In the genomic region with DNA sequence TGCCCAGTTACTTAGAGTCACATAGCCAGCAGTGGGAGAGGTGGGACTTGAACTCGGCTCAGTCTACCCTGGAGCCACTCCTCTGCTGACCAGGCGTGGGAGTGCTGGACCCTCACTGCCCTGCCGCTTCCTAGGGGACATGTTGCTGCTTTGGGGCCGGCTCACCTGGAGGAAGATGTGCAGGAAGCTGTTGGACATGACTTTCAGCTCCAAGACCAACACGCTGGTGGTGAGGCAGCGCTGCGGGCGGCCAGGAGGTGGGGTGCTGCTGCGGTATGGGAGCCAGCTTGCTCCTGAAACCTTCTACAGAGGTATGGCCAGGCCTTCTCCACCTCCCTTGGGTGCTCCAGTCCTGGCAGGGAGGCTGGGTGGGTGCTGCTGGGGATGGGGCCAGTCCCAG, we compare ENCODE assay signal across 1 cellular context.
TF ChIP-seq lines count a peak whose summit lies in the region.

No MANE protein-coding gene starts in this region.

TF ChIP-seq in WTC11, 78 proteins besides CTCF, POLR2A, EP300 and RAD21 (continued from another document):
- TF ChIP-seq ZNF317 (CRISPR knock-in tag; IDR thresholded peaks at IDR 0.05; ENCODE audit: borderline replicate concordance, low read depth): no peak
- TF ChIP-seq NFYB (CRISPR knock-in tag; conservative IDR thresholded peaks at IDR 0.05; ENCODE audit: low read depth): no peak
- TF ChIP-seq TEAD4 (CRISPR knock-in tag; IDR thresholded peaks at IDR 0.05): no peak
- TF ChIP-seq, protein P1, sequence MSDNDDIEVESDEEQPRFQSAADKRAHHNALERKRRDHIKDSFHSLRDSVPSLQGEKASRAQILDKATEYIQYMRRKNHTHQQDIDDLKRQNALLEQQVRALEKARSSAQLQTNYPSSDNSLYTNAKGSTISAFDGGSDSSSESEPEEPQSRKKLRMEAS (CRISPR knock-in tag; IDR thresholded peaks at IDR 0.05): no peak
- TF ChIP-seq ZNF416 (CRISPR knock-in tag; IDR thresholded peaks at IDR 0.05): no peak
TF ChIP-seq in WTC11: peak in this region for 0.
